In the genomic region with DNA sequence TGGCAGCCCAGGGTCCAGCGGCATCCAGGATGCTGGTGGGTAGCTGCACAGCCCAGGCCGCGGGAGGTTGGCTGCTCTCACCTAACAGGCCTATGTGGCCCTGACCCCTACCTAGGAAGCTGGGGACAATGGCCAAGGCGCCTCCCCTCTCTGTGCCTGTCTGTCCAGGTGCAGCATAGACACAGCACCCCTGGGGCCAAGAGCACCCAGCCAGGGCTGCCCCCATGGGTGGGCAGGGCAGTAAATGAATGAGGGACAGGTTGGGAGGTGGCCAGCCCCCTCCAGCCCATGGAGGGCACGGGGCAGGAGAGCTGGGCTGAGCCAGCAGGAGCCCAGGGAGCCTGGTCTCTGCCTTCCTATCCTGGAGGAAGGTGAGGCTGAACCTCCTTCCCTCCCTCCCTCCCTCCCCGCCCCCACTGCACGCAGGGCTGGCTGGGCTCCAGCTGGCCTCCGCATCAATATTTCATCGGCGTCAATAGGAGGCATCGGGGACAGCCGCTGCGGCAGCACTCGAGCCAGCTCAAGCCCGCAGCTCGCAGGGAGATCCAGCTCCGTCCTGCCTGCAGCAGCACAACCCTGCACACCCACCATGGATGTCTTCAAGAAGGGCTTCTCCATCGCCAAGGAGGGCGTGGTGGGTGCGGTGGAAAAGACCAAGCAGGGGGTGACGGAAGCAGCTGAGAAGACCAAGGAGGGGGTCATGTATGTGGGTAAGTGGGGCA, we compare ENCODE assay signal across 8 cellular contexts. TPM values are rescaled to one million over a fixed set of nuclear protein-coding genes. Genes with fewer than 3 reads are reported as not detected.
DNase-seq lines count a peak whose midpoint lies in the region; ATAC-seq, FAIRE-seq and TF ChIP-seq lines count a peak whose summit lies in the region.

A gene (plus strand): TSS at position 491 of the 722 bp plus-strand sequence. CDS start 99 bp downstream, at position 590.

- peaks cover 56% of the 10 kb centered on the region for H3K4me1 ChIP-seq in A549

- peak within 1 kb of the TSS; percentile 74 for H3K4me3 Mint-ChIP-seq in nephron progenitor cell

- POLR2A ChIA-PET in A549 (lab: Yijun Ruan, JAX), result no interaction called here

- no peaks in the 10 kb centered on the region for H3K9me3 ChIP-seq in A549

- FAIRE-seq in A549 (lab: Jason Lieb, UNC), result no peak

- DNase-seq in A549 (ENCODE audit: low read depth in 1 of 2, low spot score in 1 of 2), result no peak
- DNase-seq in NCI-H2227 treated with DMSO at 0.1 percent for 48 hours (lab: John Stamatoyannopoulos, UW), result peak; percentile 29
- no peak for DNase-seq in epithelial cell of prostate (ENCODE audit: low read depth, low spot score)
- peak; percentile 62 for DNase-seq in nephron progenitor cell
- DNase-seq in hepatic stellate cell (ENCODE audit: low spot score), result no peak
- DNase-seq in activated CD4-positive, CD25-positive, alpha-beta regulatory T cell (lab: John Stamatoyannopoulos, UW), result no peak

- no peak for TF ChIP-seq RAD21 in A549 (conservative IDR thresholded peaks at IDR 0.05 in 1 of 2, IDR thresholded peaks at IDR 0.05 in 1 of 2)

- H3K4me1 Mint-ChIP-seq in nephron progenitor cell, result peaks cover 80% of the 10 kb centered on the region

- ATAC-seq in A549 (peak in 1 of 2 experiments; percentile 14; a peak in 3 of 6 replicates), HG03095 (IDR thresholded peaks at IDR 0.05; ENCODE audit: unreplicated experiment) (no peak), GM21360 (IDR thresholded peaks at IDR 0.05; ENCODE audit: unreplicated experiment) (no peak)

- 0 out of 3 replicates have a peak within 1 kb of the TSS, but pooled peaks have one; percentile 12 for H3K4me3 ChIP-seq in A549

- H3K36me3 Mint-ChIP-seq in nephron progenitor cell (ENCODE audit: low read depth), result no peaks in the 10 kb centered on the region

- H3K27ac Mint-ChIP-seq in nephron progenitor cell, result peak within 1 kb of the TSS; percentile 96

- WGBS in A549 (ENCODE audit: missing lambda C conversion rate), result 78% methylated on average over 17 of the region's 21 CpGs

- H3K27me3 Mint-ChIP-seq in nephron progenitor cell (ENCODE audit: low read depth, poor library complexity), result no peaks in the 10 kb centered on the region

- CTCF ChIA-PET in A549 (lab: Yijun Ruan, JAX), result interaction anchor here (0.6 to 5.6 kb wide), 9 partner anchors 10 to 776 kb away, joined by 3 to 23 read pairs (median 3); a partner anchor contains a TSS

- H3K27ac ChIP-seq in A549, result peak within 1 kb of the TSS; percentile 68 to 89
- H3K27ac ChIP-seq in epithelial cell of prostate, result peak within 1 kb of the TSS; percentile 68

- TF ChIP-seq CTCF in A549 (IDR thresholded peaks at IDR 0.05) (no peak), nephron progenitor cell (IDR thresholded peaks at IDR 0.05) (no peak)

- TF ChIP-seq POLR2A in A549 (IDR thresholded peaks at IDR 0.05; ENCODE audit: low read length), result no peak

- peaks cover 9% of the 10 kb centered on the region for H3K9me3 Mint-ChIP-seq in nephron progenitor cell

- TF ChIP-seq EP300 in A549 (IDR thresholded peaks at IDR 0.05), result no peak

- H3K4me2 ChIP-seq in A549, result peak within 1 kb of the TSS; percentile 76

TF ChIP-seq in A549, 52 proteins besides CTCF, POLR2A, EP300 and RAD21:
- TF ChIP-seq NFE2L2 (conservative IDR thresholded peaks at IDR 0.05; ENCODE audit: low read length), result no peak
- no peak for TF ChIP-seq CHD4 (IDR thresholded peaks at IDR 0.05; ENCODE audit: borderline replicate concordance)
- no peak for TF ChIP-seq HOXB13 (CRISPR knock-in tag; IDR thresholded peaks at IDR 0.05; ENCODE audit: low read depth)
- no peak for TF ChIP-seq FOSL2 (IDR thresholded peaks at IDR 0.05)
- no peak for TF ChIP-seq FOSL2 (CRISPR knock-in tag; IDR thresholded peaks at IDR 0.05)
- no peak for TF ChIP-seq HDAC2 (IDR thresholded peaks at IDR 0.05)
- TF ChIP-seq RARB (CRISPR knock-in tag; IDR thresholded peaks at IDR 0.05), result no peak
- no peak for TF ChIP-seq FOSB (CRISPR knock-in tag; IDR thresholded peaks at IDR 0.05)
- no peak for TF ChIP-seq ZFP36 (IDR thresholded peaks at IDR 0.05; ENCODE audit: borderline replicate concordance, partially characterized antibody)
- no peak for TF ChIP-seq CHD2 (IDR thresholded peaks at IDR 0.05; ENCODE audit: low read length, partially characterized antibody)
- no peak for TF ChIP-seq CBX8 (IDR thresholded peaks at IDR 0.05)
- no peak for TF ChIP-seq POLR2AphosphoS2 (conservative IDR thresholded peaks at IDR 0.05; ENCODE audit: low read length)

RNA-seq across cellular contexts. Expression of the gene that starts here (rescaled TPM):
- polyA plus RNA-seq in A549 (2011; rRNA removed) (14.0 and 17.9 TPM in 2 replicates), A549 (2017; fragmentation: RNase III; extraction: RNeasy Plus Mini Kit Qiagen cat#74134 plus additional on column Dnase treatment) (7.4 to 9.9 TPM (median 8.4 TPM) in 3 replicates)
- polyA plus RNA-seq in A549 (2012; cell fraction: cytosol; rRNA removed), result 26.0 and 30.4 TPM in 2 replicates
- 17.8 and 19.6 TPM in 2 replicates for polyA plus RNA-seq in A549 (2012; cell fraction: nucleus; rRNA removed)
- 10.0 and 13.5 TPM in 2 replicates for polyA minus RNA-seq in A549 (2011; rRNA and poly(A)+ RNA removed)

Comparison
In these comparisons a context has a peak if more than half of its experiments do, and no peak if none do; other contexts are left out.
1. DNase-seq: peak in NCI-H2227 treated with DMSO at 0.1 percent for 48 hours (single experiment) and nephron progenitor cell (single experiment); none in A549 (0 of 2), epithelial cell of prostate (single experiment), hepatic stellate cell (single experiment) and activated CD4-positive, CD25-positive, alpha-beta regulatory T cell (0 of 4).